ENCODE assay signal across 28 cellular contexts in the genomic region with DNA sequence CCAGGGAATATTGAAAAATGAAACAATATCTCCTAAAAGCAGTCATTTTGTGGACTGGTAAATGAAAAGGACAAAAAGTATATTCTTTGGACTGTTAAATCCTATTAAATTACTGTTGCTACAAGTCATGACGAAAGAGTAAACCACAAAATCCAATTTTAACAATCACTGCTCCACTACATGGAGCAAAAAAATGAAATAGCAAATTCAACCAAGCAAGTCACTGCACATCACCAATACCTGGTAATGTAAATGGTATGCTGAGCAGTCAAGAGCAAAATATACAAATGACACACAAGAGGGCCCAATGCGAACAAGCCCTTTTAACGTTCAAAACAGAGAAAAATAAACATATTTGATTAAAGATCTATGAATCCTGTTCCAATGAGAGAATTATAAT.
A peak's percentile ranks its signal among the peaks of the same experiment; 100 is the strongest.
DNase-seq lines count a peak whose midpoint lies in the region; ATAC-seq and TF ChIP-seq lines count a peak whose summit lies in the region.
"Had no signal": no experiment of that assay in that cellular context is flagged by ENCODE, and none has a peak within 500 bp of the region (broad histone marks: within the 10 kb centered on the region; RNA-seq: fewer than 3 reads in every experiment).

No MANE protein-coding gene starts in this region.

- H3K27me3 Mint-ChIP-seq in stimulated activated naive B cell treated with anti-CD40 and anti-IgM and Interleukin-4, amounts not matched to agents 10 μg/mL and 1 μg/mL and 100 μg/mL, for 72 hours: no peaks in the 10 kb centered on the region
- H3K27me3 Mint-ChIP-seq: activated naive CD8-positive, alpha-beta T cell treated with anti-CD3 and anti-CD28 coated beads for 36 hours; activated T-cell treated with anti-CD3 and anti-CD28 coated beads, Interleukin-2, amount 50 U/mL, for 24 hours; central memory CD8-positive, alpha-beta T cell; dendritic cell treated with granulocyte-macrophage colony-stimulating factor and Interleukin-4, amounts not matched to agents 40 ng/mL and 50 ng/mL, for 4 days; IgD-negative memory B cell had no signal

- no peak overlapping the region for H2AFZ ChIP-seq in mesenchymal stem cell (ENCODE audit: low read depth, low read length)
- H2AFZ ChIP-seq: GM23248 had no signal

- ATAC-seq in RWPE2 (ENCODE audit: low read depth) (peak; percentile 86), left lung (no peak), HG02642 (IDR thresholded peaks at IDR 0.05; ENCODE audit: poor library complexity, unreplicated experiment) (no peak)
- ATAC-seq in stimulated activated naive B cell treated with anti-CD40 and anti-IgM and Interleukin-4, amounts not matched to agents 10 μg/mL and 1 μg/mL and 100 μg/mL, for 72 hours (replicated peaks): no peak
- ATAC-seq: left ventricle myocardium superior, sciatic nerve had no signal

- H3K36me3 ChIP-seq in RWPE2 (ENCODE audit: low read depth) (no peaks in the 10 kb centered on the region), mesenchymal stem cell (ENCODE audit: control insufficient read depth in 1 of 2, insufficient read depth in 2 of 2, low read depth in 1 of 2, low read length in 2 of 2) (no peaks in the 10 kb centered on the region), left lung (no peaks in the 10 kb centered on the region), testis (ENCODE audit: low read depth, missing control alignments) (no peaks in the 10 kb centered on the region)

- no peak overlapping the region for H3K4me3 Mint-ChIP-seq in stimulated activated naive B cell treated with anti-CD40 and anti-IgM and Interleukin-4, amounts not matched to agents 10 μg/mL and 1 μg/mL and 100 μg/mL, for 72 hours
- H3K4me3 Mint-ChIP-seq: activated naive CD8-positive, alpha-beta T cell treated with anti-CD3 and anti-CD28 coated beads for 36 hours; activated T-cell treated with anti-CD3 and anti-CD28 coated beads, Interleukin-2, amount 50 U/mL, for 24 hours; central memory CD8-positive, alpha-beta T cell; dendritic cell treated with granulocyte-macrophage colony-stimulating factor and Interleukin-4, amounts not matched to agents 40 ng/mL and 50 ng/mL, for 4 days; IgD-negative memory B cell had no signal

- no peak overlapping the region for H2AK5ac ChIP-seq in mesenchymal stem cell (ENCODE audit: low read length, severe bottlenecking)

- no peak for TF ChIP-seq POLR2A in testis (IDR thresholded peaks at IDR 0.05)

- no peak overlapping the region for H3K4me2 ChIP-seq in mesenchymal stem cell (ENCODE audit: low read length, poor library complexity, severe bottlenecking)

- H3K36me3 Mint-ChIP-seq in stimulated activated naive B cell treated with anti-CD40 and anti-IgM and Interleukin-4, amounts not matched to agents 10 μg/mL and 1 μg/mL and 100 μg/mL, for 72 hours: no peaks in the 10 kb centered on the region
- H3K36me3 Mint-ChIP-seq: activated naive CD8-positive, alpha-beta T cell treated with anti-CD3 and anti-CD28 coated beads for 36 hours; IgD-negative memory B cell had no signal

- no peaks in the 10 kb centered on the region for H3K79me1 ChIP-seq in mesenchymal stem cell (replicated peaks; ENCODE audit: low read length, poor library complexity, severe bottlenecking)

- H3K27me3 ChIP-seq in RWPE2 (ENCODE audit: insufficient read depth, poor library complexity, severe bottlenecking) (no peaks in the 10 kb centered on the region), mesenchymal stem cell (ENCODE audit: control insufficient read depth in 1 of 2, insufficient read depth in 1 of 2, low read length in 2 of 2) (peaks cover 0 to 3% of the 10 kb centered on the region in 2 experiments), left lung (no peaks in the 10 kb centered on the region), testis (no peaks in the 10 kb centered on the region)

- DNase-seq in AG09319 (ENCODE audit: extremely low read depth, low read depth) (peak; percentile 49), RWPE2 (ENCODE audit: low spot score) (no peak), fibroblast of gingiva (ENCODE audit: low read depth) (peak; percentile 77), mesenchymal stem cell (no peak), left lung (no peak), testis (no peak)
- DNase-seq in stimulated activated naive B cell treated with anti-CD40 and anti-IgM and Interleukin-4, amounts not matched to agents 10 μg/mL and 1 μg/mL and 100 μg/mL, for 72 hours: no peak
- DNase-seq: activated CD4-positive, alpha-beta T cell treated with anti-CD3 and anti-CD28 coated beads, Interleukin-2, amount 50 U/mL, for 1 hour; activated CD4-positive, CD25-positive, alpha-beta regulatory T cell; activated gamma-delta T cell; activated naive CD8-positive, alpha-beta T cell treated with anti-CD3 and anti-CD28 coated beads for 36 hours; activated T-cell treated with anti-CD3 and anti-CD28 coated beads, Interleukin-2, amount 50 U/mL, for 24 hours; Calu3; GM23248; hypothalamus; left ventricle myocardium superior; NCI-H1092; NCI-H1694; NCI-H2171 treated with DMSO at 0.1 percent for 48 hours; NCI-H510A treated with DMSO at 0.1 percent for 48 hours; stimulated activated CD4-positive, alpha-beta T cell treated with anti-CD3 and anti-CD28 coated beads, Interleukin-4, amount 100 ng/mL, for 24 hours; trophoblast cell had no signal

- no peak overlapping the region for H2BK5ac ChIP-seq in mesenchymal stem cell (ENCODE audit: low read depth, low read length, poor library complexity, severe bottlenecking)

- H3K4ac ChIP-seq in mesenchymal stem cell (ENCODE audit: low read depth in 1 of 2, low read length in 2 of 2): no peak overlapping the region

- H3K27ac ChIP-seq in RWPE2 (ENCODE audit: poor library complexity, severe bottlenecking): peak overlapping the region; percentile 78
- peak overlapping the region; percentile 38 for H3K27ac ChIP-seq in mesenchymal stem cell (ENCODE audit: low read length, poor library complexity, severe bottlenecking)
- H3K27ac ChIP-seq in left lung: no peak overlapping the region
- no peak overlapping the region for H3K27ac ChIP-seq in testis
- H3K27ac ChIP-seq: C4-2B, GM23248 had no signal

- intact Hi-C loops in left lung (cut with DNase I) (no loop called here), testis (cut with DNase I; ENCODE audit: low total_unique reads) (no loop called here)

- H3K9me3 Mint-ChIP-seq in stimulated activated naive B cell treated with anti-CD40 and anti-IgM and Interleukin-4, amounts not matched to agents 10 μg/mL and 1 μg/mL and 100 μg/mL, for 72 hours: no peaks in the 10 kb centered on the region
- H3K9me3 Mint-ChIP-seq: activated naive CD8-positive, alpha-beta T cell treated with anti-CD3 and anti-CD28 coated beads for 36 hours; activated T-cell treated with anti-CD3 and anti-CD28 coated beads, Interleukin-2, amount 50 U/mL, for 24 hours; dendritic cell treated with granulocyte-macrophage colony-stimulating factor and Interleukin-4, amounts not matched to agents 40 ng/mL and 50 ng/mL, for 4 days had no signal

- H4K91ac ChIP-seq in mesenchymal stem cell (ENCODE audit: low read length): no peak overlapping the region

- peaks cover 20% of the 10 kb centered on the region for H3K4me1 ChIP-seq in RWPE2 (ENCODE audit: insufficient read depth, poor library complexity, severe bottlenecking)
- no peaks in the 10 kb centered on the region for H3K4me1 ChIP-seq in mesenchymal stem cell (ENCODE audit: control insufficient read depth, insufficient read depth, low read depth, low read length)
- no peaks in the 10 kb centered on the region for H3K4me1 ChIP-seq in left lung
- no peaks in the 10 kb centered on the region for H3K4me1 ChIP-seq in testis

- H3K9ac ChIP-seq in mesenchymal stem cell (ENCODE audit: low read length): no peak overlapping the region
- H3K9ac ChIP-seq: GM23248 had no signal

- no peak overlapping the region for H2BK12ac ChIP-seq in mesenchymal stem cell (ENCODE audit: low read length in 2 of 2)

- H2BK120ac ChIP-seq in mesenchymal stem cell (ENCODE audit: low read depth, low read length): no peak overlapping the region

- no peak for TF ChIP-seq CTCF in AG09319 (IDR thresholded peaks at IDR 0.05; ENCODE audit: low read depth, low read length)
- TF ChIP-seq CTCF in RWPE2 (IDR thresholded peaks at IDR 0.05; ENCODE audit: poor library complexity, severe bottlenecking): no peak
- no peak for TF ChIP-seq CTCF in left lung (IDR thresholded peaks at IDR 0.05)
- TF ChIP-seq CTCF in testis (IDR thresholded peaks at IDR 0.05): no peak

- no peak overlapping the region for H3K27ac Mint-ChIP-seq in stimulated activated naive B cell treated with anti-CD40 and anti-IgM and Interleukin-4, amounts not matched to agents 10 μg/mL and 1 μg/mL and 100 μg/mL, for 72 hours
- H3K27ac Mint-ChIP-seq: activated naive CD8-positive, alpha-beta T cell treated with anti-CD3 and anti-CD28 coated beads for 36 hours; activated T-cell treated with anti-CD3 and anti-CD28 coated beads, Interleukin-2, amount 50 U/mL, for 24 hours; dendritic cell treated with granulocyte-macrophage colony-stimulating factor and Interleukin-4, amounts not matched to agents 40 ng/mL and 50 ng/mL, for 4 days; IgD-negative memory B cell had no signal

- no peak overlapping the region for H3K14ac ChIP-seq in mesenchymal stem cell (ENCODE audit: low read length in 2 of 2)

- H3K23ac ChIP-seq in mesenchymal stem cell (ENCODE audit: low read length in 2 of 2): no peak overlapping the region

- H2BK15ac ChIP-seq in mesenchymal stem cell (ENCODE audit: low read depth, poor library complexity, severe bottlenecking): no peak overlapping the region

- H4K8ac ChIP-seq in mesenchymal stem cell (ENCODE audit: low read length): no peak overlapping the region

- H3K9me3 ChIP-seq in RWPE2 (ENCODE audit: severe bottlenecking): no peaks in the 10 kb centered on the region
- no peaks in the 10 kb centered on the region for H3K9me3 ChIP-seq in mesenchymal stem cell (ENCODE audit: control insufficient read depth, low read length)
- no peaks in the 10 kb centered on the region for H3K9me3 ChIP-seq in left lung
- no peaks in the 10 kb centered on the region for H3K9me3 ChIP-seq in testis

- no peak overlapping the region for H3K18ac ChIP-seq in mesenchymal stem cell (ENCODE audit: low read depth in 1 of 2, low read length in 2 of 2)

- no peaks in the 10 kb centered on the region for H3K4me1 Mint-ChIP-seq in stimulated activated naive B cell treated with anti-CD40 and anti-IgM and Interleukin-4, amounts not matched to agents 10 μg/mL and 1 μg/mL and 100 μg/mL, for 72 hours
- H3K4me1 Mint-ChIP-seq: activated naive CD8-positive, alpha-beta T cell treated with anti-CD3 and anti-CD28 coated beads for 36 hours; central memory CD8-positive, alpha-beta T cell; IgD-negative memory B cell had no signal

- no CpG with 5 or more reads among the region's 3 CpGs for WGBS in mesenchymal stem cell
- WGBS in testis, 2 donors: 78 to 82% methylated on average over 3 of the region's 3 CpGs

- H3K4me3 ChIP-seq in RWPE2 (ENCODE audit: severe bottlenecking): no peak overlapping the region
- H3K4me3 ChIP-seq in mesenchymal stem cell (ENCODE audit: insufficient read depth in 1 of 2, low read depth in 1 of 2, low read length in 2 of 2): no peak overlapping the region
- no peak overlapping the region for H3K4me3 ChIP-seq in left lung
- H3K4me3 ChIP-seq in testis: no peak overlapping the region
- H3K4me3 ChIP-seq: GM23248 had no signal

Comparison
In these comparisons a context has a peak if more than half of its experiments do, and no peak if none do; other contexts are left out.
1. DNase-seq: peak in AG09319 (single experiment) and fibroblast of gingiva (single experiment); none in RWPE2 (single experiment), mesenchymal stem cell (single experiment), left lung (0 of 2), testis (single experiment) and stimulated activated naive B cell treated with anti-CD40 and anti-IgM and Interleukin-4, amounts not matched to agents 10 μg/mL and 1 μg/mL and 100 μg/mL, for 72 hours (single experiment).
2. H3K27ac ChIP-seq: peak in RWPE2 (single experiment) and mesenchymal stem cell (single experiment); none in left lung (0 of 2) and testis (0 of 2).